Comparison of ENCODE assay signal across 29 cellular contexts in genomic region chr13:82747948-82748347, GRCh38.
DNase-seq lines count a peak whose midpoint lies in the region; ATAC-seq, FAIRE-seq and TF ChIP-seq lines count a peak whose summit lies in the region.
"Had no signal": no experiment of that assay in that cellular context is flagged by ENCODE, and none has a peak within 500 bp of the region (broad histone marks: within the 10 kb centered on the region; RNA-seq: fewer than 3 reads in every experiment).

No MANE protein-coding gene starts in this region.

- H2AK5ac ChIP-seq in IMR-90 (ENCODE audit: low read depth, low read length) (no peak overlapping the region), mesendoderm (ENCODE audit: low read length) (no peak overlapping the region)

- H2BK15ac ChIP-seq in IMR-90 (ENCODE audit: low read depth, low read length) (no peak overlapping the region), mesendoderm (replicated peaks; ENCODE audit: low read depth) (no peak overlapping the region)

- H3K9ac ChIP-seq in IMR-90 (ENCODE audit: low read depth, low read length) = no peak overlapping the region
- no peak overlapping the region for H3K9ac ChIP-seq in mesendoderm (ENCODE audit: low read length)

- ATAC-seq in IMR-90 (ENCODE audit: low read depth) = peak; percentile 59
- no peak for ATAC-seq in pancreas
- ATAC-seq in GM21360 (IDR thresholded peaks at IDR 0.05; ENCODE audit: unreplicated experiment) = no peak
- ATAC-seq: right lobe of liver had no signal

- CTCF ChIA-PET in BJ (lab: Yijun Ruan, JAX) = no interaction called here
- CTCF ChIA-PET in IMR-90 (lab: Yijun Ruan, JAX) = no interaction called here
- CTCF ChIA-PET in MCF 10A (lab: Yijun Ruan, JAX) = no interaction called here

- H3K4ac ChIP-seq in IMR-90 (ENCODE audit: low read depth, low read length) = no peak overlapping the region
- H3K4ac ChIP-seq in mesendoderm (ENCODE audit: low read depth, low read length) = no peak overlapping the region

- no peak overlapping the region for H3K4me3 Mint-ChIP-seq in MCF 10A (ENCODE audit: unreplicated experiment)
- H3K4me3 Mint-ChIP-seq: activated B cell treated with CpG ODN at 0.5 μM for 24 hours; activated CD4-positive, alpha-beta memory T cell treated with anti-CD3 and anti-CD28 coated beads for 36 hours; CD4-positive, alpha-beta T cell; endodermal cell; T-helper 2 cell treated with Interferon-gamma antibody and Interleukin-4, amounts not matched to agents 5 μg/mL and 100 μg/mL, for 36 hours had no signal

- no peaks in the 10 kb centered on the region for H3K79me1 ChIP-seq in IMR-90 (ENCODE audit: low read depth in 1 of 2, low read length in 2 of 2)
- H3K79me1 ChIP-seq in mesendoderm (ENCODE audit: low read length) = no peaks in the 10 kb centered on the region

- H4K8ac ChIP-seq in IMR-90 (ENCODE audit: low read depth in 2 of 2, low read length in 2 of 2) (no peak overlapping the region; a peak in 1 of 4 replicates), mesendoderm (ENCODE audit: low read depth, low read length) (no peak overlapping the region)

- H2AFZ ChIP-seq in IMR-90 (replicated peaks; ENCODE audit: low read length, poor library complexity) = no peak overlapping the region

- H3K4me2 ChIP-seq in IMR-90 (ENCODE audit: low read depth, low read length) (no peak overlapping the region), mesendoderm (ENCODE audit: low read length) (no peak overlapping the region)

- H3K36me3 Mint-ChIP-seq in MCF 10A (ENCODE audit: insufficient read depth, unreplicated experiment) = no peaks in the 10 kb centered on the region
- H3K36me3 Mint-ChIP-seq: activated CD4-positive, alpha-beta memory T cell treated with anti-CD3 and anti-CD28 coated beads for 36 hours had no signal

- H3K27ac Mint-ChIP-seq in MCF 10A (ENCODE audit: low read depth, unreplicated experiment) = no peak overlapping the region
- H3K27ac Mint-ChIP-seq: activated B cell treated with CpG ODN at 0.5 μM for 24 hours; activated CD4-positive, alpha-beta memory T cell treated with anti-CD3 and anti-CD28 coated beads for 36 hours; CD4-positive, alpha-beta T cell; endodermal cell; T-helper 2 cell treated with Interferon-gamma antibody and Interleukin-4, amounts not matched to agents 5 μg/mL and 100 μg/mL, for 36 hours had no signal

- H3K36me3 ChIP-seq in BJ (ENCODE audit: control insufficient read depth, insufficient read depth, low read length) (no peaks in the 10 kb centered on the region), IMR-90 (ENCODE audit: control insufficient read depth, insufficient read depth, low read length) (no peaks in the 10 kb centered on the region), mesendoderm (ENCODE audit: control insufficient read depth, insufficient read depth, low read length) (no peaks in the 10 kb centered on the region), vagina (no peaks in the 10 kb centered on the region), pancreas (no peaks in the 10 kb centered on the region)
- H3K36me3 ChIP-seq: right lobe of liver had no signal

- H3K27me3 ChIP-seq in BJ (ENCODE audit: control insufficient read depth, insufficient read depth, low read length) (no peaks in the 10 kb centered on the region), IMR-90 (ENCODE audit: control insufficient read depth, insufficient read depth, low read length) (no peaks in the 10 kb centered on the region), mesendoderm (ENCODE audit: insufficient read depth, low read length, poor library complexity) (no peaks in the 10 kb centered on the region), vagina (no peaks in the 10 kb centered on the region), pancreas (no peaks in the 10 kb centered on the region)
- H3K27me3 ChIP-seq: right lobe of liver had no signal

- H3K79me2 ChIP-seq in mesendoderm (ENCODE audit: control insufficient read depth, insufficient read depth, low read length) = no peaks in the 10 kb centered on the region

- FAIRE-seq in endometrium (lab: Jason Lieb, UNC) (peak; percentile 67), pancreas (lab: Jason Lieb, UNC) (no peak)
- FAIRE-seq: colon, GM12891, GM19239, H1, HTR-8/SVneo, kidney, RCC 7860 had no signal

- intact Hi-C loops in IMR-90 (cut with micrococcal nuclease) = loop anchor here (10.0 kb wide), 1 partner anchor 467 kb away; no protein-coding TSS in a partner anchor
- intact Hi-C loops in vagina (cut with DNase I) = no loop called here
- intact Hi-C loops in MCF 10A (cut with micrococcal nuclease) = no loop called here
- intact Hi-C loops in pancreas (cut with DNase I) = no loop called here

- POLR2A ChIA-PET in BJ (lab: Charles Lee) (interaction anchor here (0.6 kb wide), 1 partner anchor 73 kb away, joined by 3 read pairs; no protein-coding TSS in a partner anchor), IMR-90 (lab: Charles Lee; ENCODE audit: unreplicated experiment) (no interaction called here), MCF 10A (lab: Yijun Ruan, JAX) (interaction anchor here (0.5 kb wide), 1 partner anchor 642 kb away, joined by 3 read pairs; no protein-coding TSS in a partner anchor)

- H3K56ac ChIP-seq in IMR-90 (ENCODE audit: extremely low read depth, insufficient read depth, low read length) = no peak overlapping the region
- no peak overlapping the region for H3K56ac ChIP-seq in mesendoderm (ENCODE audit: low read length)

- no CpG with 5 or more reads among the region's 1 CpG for WGBS in IMR-90 (ENCODE audit: extremely low coverage in 2 of 2, insufficient read length in 1 of 2), 2 experiments
- no CpG with 5 or more reads among the region's 1 CpG for WGBS in mesendoderm (ENCODE audit: extremely low coverage, insufficient coverage, low lambda C conversion rate)
- 54 to 71% methylated on average over 1 of the region's 1 CpG for WGBS in pancreas, 2 donors

- peaks cover 6% of the 10 kb centered on the region; the same call in 1 of the 2 replicates for H3K4me1 ChIP-seq in IMR-90 (ENCODE audit: control insufficient read depth, insufficient read depth, low read length)
- peaks cover 3% of the 10 kb centered on the region for H3K4me1 ChIP-seq in mesendoderm (ENCODE audit: control insufficient read depth, low read depth, low read length)
- no peaks in the 10 kb centered on the region for H3K4me1 ChIP-seq in vagina
- no peaks in the 10 kb centered on the region for H3K4me1 ChIP-seq in pancreas
- H3K4me1 ChIP-seq: right lobe of liver had no signal

- no peaks in the 10 kb centered on the region for H3K9me3 Mint-ChIP-seq in MCF 10A (ENCODE audit: unreplicated experiment)
- H3K9me3 Mint-ChIP-seq: activated CD4-positive, alpha-beta memory T cell treated with anti-CD3 and anti-CD28 coated beads for 36 hours; CD4-positive, alpha-beta T cell; endodermal cell had no signal

- peak; percentile 65 for DNase-seq in BJ (ENCODE audit: low read depth)
- peak; percentile 53 for DNase-seq in IMR-90
- DNase-seq in mesendoderm = peak; percentile 34
- DNase-seq in vagina (ENCODE audit: extremely low spot score in 2 of 2) = no peak
- DNase-seq in MCF 10A (ENCODE audit: unreplicated experiment) = no peak
- DNase-seq in pancreas = no peak
- DNase-seq: activated B cell treated with CpG ODN at 0.5 μM for 24 hours; activated CD4-positive, alpha-beta memory T cell treated with anti-CD3 and anti-CD28 coated beads for 36 hours; activated naive CD4-positive, alpha-beta T cell; aorta; CD4-positive, alpha-beta T cell; DMS 273 treated with DMSO at 0.1 percent for 48 hours; endodermal cell; foreskin melanocyte; hypothalamus; kidney; NCI-H1092 treated with DMSO at 0.1 percent for 48 hours; NCI-H2029 treated with DMSO at 0.1 percent for 48 hours; right lobe of liver; substantia nigra had no signal

- H3K27ac ChIP-seq in IMR-90 (ENCODE audit: insufficient read depth, low read length) (no peak overlapping the region), mesendoderm (ENCODE audit: low read depth, low read length) (no peak overlapping the region), vagina (no peak overlapping the region), pancreas (no peak overlapping the region)
- H3K27ac ChIP-seq: right lobe of liver had no signal

- BruUV-seq in IMR-90 (replicated peaks; lab: Mats Ljungman, UMichigan) (no TSS peak), MCF 10A (replicated peaks; lab: Mats Ljungman, UMichigan) (no TSS peak)

- H3K4me3 ChIP-seq in BJ (ENCODE audit: low read depth, low read length) (no peak overlapping the region), IMR-90 (ENCODE audit: insufficient read depth, low read depth, low read length) (no peak overlapping the region), mesendoderm (ENCODE audit: low read length) (no peak overlapping the region), vagina (no peak overlapping the region), pancreas (no peak overlapping the region)
- H3K4me3 ChIP-seq: right lobe of liver had no signal

- in situ Hi-C loops in IMR-90 (cut with MboI; ENCODE audit: low sequenced_read_pairs) = no loop called here

- dilution Hi-C loops in IMR-90 (cut with HindIII; ENCODE audit: low sequenced_read_pairs, unreplicated experiment) = no loop called here

- no peak overlapping the region for H2AK9ac ChIP-seq in IMR-90 (replicated peaks; ENCODE audit: low read depth, low read length, poor library complexity)

- H2BK120ac ChIP-seq in IMR-90 (ENCODE audit: low read depth, low read length) = peak overlapping the region; percentile 95; the same call in 1 of the 2 replicates
- no peak overlapping the region for H2BK120ac ChIP-seq in mesendoderm (ENCODE audit: low read depth, low read length)

- H2BK5ac ChIP-seq in IMR-90 (ENCODE audit: low read depth, low read length, poor library complexity, severe bottlenecking) (peak overlapping the region; percentile 71), mesendoderm (ENCODE audit: low read length) (no peak overlapping the region)

- H4K5ac ChIP-seq in IMR-90 (ENCODE audit: low read depth, low read length) = no peak overlapping the region
- H4K5ac ChIP-seq in mesendoderm (ENCODE audit: low read length) = no peak overlapping the region

- TF ChIP-seq POLR2A in IMR-90 (IDR thresholded peaks at IDR 0.05; ENCODE audit: low read depth, low read length) (no peak), vagina (IDR thresholded peaks at IDR 0.05) (no peak)

- no peak overlapping the region for H2BK20ac ChIP-seq in IMR-90 (ENCODE audit: low read depth, low read length)

- no peak overlapping the region for H3K14ac ChIP-seq in IMR-90 (replicated peaks; ENCODE audit: low read depth, low read length)

- no peaks in the 10 kb centered on the region for H4K20me1 ChIP-seq in IMR-90 (ENCODE audit: insufficient read depth, low read length)

- no peaks in the 10 kb centered on the region for H3K27me3 Mint-ChIP-seq in MCF 10A (ENCODE audit: insufficient read depth, unreplicated experiment)
- H3K27me3 Mint-ChIP-seq: activated B cell treated with CpG ODN at 0.5 μM for 24 hours; activated CD4-positive, alpha-beta memory T cell treated with anti-CD3 and anti-CD28 coated beads for 36 hours; CD4-positive, alpha-beta T cell had no signal

- H3K9me1 ChIP-seq in IMR-90 (ENCODE audit: insufficient read depth, low read length) = no peaks in the 10 kb centered on the region

- H4K91ac ChIP-seq in IMR-90 (ENCODE audit: insufficient read depth, low read depth, low read length) = no peak overlapping the region

- TF ChIP-seq CTCF in BJ (IDR thresholded peaks at IDR 0.05; ENCODE audit: insufficient read depth, low read depth, low read length) (no peak), IMR-90 (conservative IDR thresholded peaks at IDR 0.05; ENCODE audit: low read depth, low read length) (no peak), vagina (IDR thresholded peaks at IDR 0.05) (no peak), MCF 10A (IDR thresholded peaks at IDR 0.05; ENCODE audit: unreplicated experiment) (no peak), pancreas (IDR thresholded peaks at IDR 0.05) (no peak)

- no peaks in the 10 kb centered on the region for H3K4me1 Mint-ChIP-seq in MCF 10A (ENCODE audit: insufficient read depth, unreplicated experiment)
- H3K4me1 Mint-ChIP-seq: activated B cell treated with CpG ODN at 0.5 μM for 24 hours had no signal

- H3K23ac ChIP-seq in IMR-90 (ENCODE audit: low read depth, low read length) = no peak overlapping the region
- no peak overlapping the region for H3K23ac ChIP-seq in mesendoderm (ENCODE audit: low read length)

- H3K9me3 ChIP-seq in IMR-90 (ENCODE audit: control insufficient read depth, insufficient read depth, low read length) = no peaks in the 10 kb centered on the region
- no peaks in the 10 kb centered on the region for H3K9me3 ChIP-seq in vagina
- no peaks in the 10 kb centered on the region for H3K9me3 ChIP-seq in pancreas
- H3K9me3 ChIP-seq: right lobe of liver had no signal

- H3K18ac ChIP-seq in IMR-90 (ENCODE audit: low read depth, low read length) (no peak overlapping the region), mesendoderm (ENCODE audit: low read length) (no peak overlapping the region)

- no peak for TF ChIP-seq RAD21 in IMR-90 (IDR thresholded peaks at IDR 0.05; ENCODE audit: low read length)

Comparison
In these comparisons a context has a peak if more than half of its experiments do, and no peak if none do; other contexts are left out.
1. DNase-seq: peak in BJ (single experiment), IMR-90 (single experiment) and mesendoderm (single experiment); none in vagina (0 of 2), MCF 10A (single experiment) and pancreas (0 of 6).